In genomic region chr7:150378853-150379589, GRCh38 we compare ENCODE assay signal across 8 cellular contexts. TPM values are rescaled to one million over a fixed set of nuclear protein-coding genes. Genes with fewer than 3 reads are reported as not detected.
DNase-seq lines count a peak whose midpoint lies in the region; ATAC-seq, FAIRE-seq and TF ChIP-seq lines count a peak whose summit lies in the region.

TSS of gene ZNF775 (plus strand) at chr7:150379330. CDS start at chr7:150388471, 9,141 bp downstream.

- H3K4me1 ChIP-seq in adipocyte (ENCODE audit: control insufficient read depth, insufficient read depth, low read length) (peaks cover 13% of the 10 kb centered on the region), trophoblast cell (ENCODE audit: control insufficient read depth in 1 of 2, insufficient read depth in 2 of 2, low read length in 2 of 2) (peaks cover 30 to 42% of the 10 kb centered on the region in 2 experiments), tibial nerve (peaks cover 0 to 72% (median 26%) of the 10 kb centered on the region in 4 donors)

- H2AFZ ChIP-seq in trophoblast cell (ENCODE audit: insufficient read depth, low read length, poor library complexity) = peak within 1 kb of the TSS; percentile 80

- H3K18ac ChIP-seq in trophoblast cell (ENCODE audit: low read length) = peak within 1 kb of the TSS; percentile 99

- peak within 1 kb of the TSS; percentile 97 for H2AK5ac ChIP-seq in trophoblast cell (ENCODE audit: low read length)

- peak in 1 of 2 donors; percentile 87 for TF ChIP-seq EP300 in tibial nerve (IDR thresholded peaks at IDR 0.05)

- peak within 1 kb of the TSS; percentile 96 for H3K27ac ChIP-seq in trophoblast cell (ENCODE audit: low read depth, low read length)
- peak within 1 kb of the TSS; percentile 82 to 97 (median 89) for H3K27ac ChIP-seq in tibial nerve

- H3K27me3 ChIP-seq in adipocyte (replicated peaks; ENCODE audit: control insufficient read depth, insufficient read depth, low read length) (no peaks in the 10 kb centered on the region), trophoblast cell (ENCODE audit: insufficient read depth, low read length) (no peaks in the 10 kb centered on the region), tibial nerve (no peaks in the 10 kb centered on the region)

- peak; percentile 99 for DNase-seq in GM12892 (ENCODE audit: insufficient read length)
- peak; percentile 93 for DNase-seq in NCI-H1436 (lab: John Stamatoyannopoulos, UW)
- peak; percentile 79 to 87 for DNase-seq in SW 1271 (lab: John Stamatoyannopoulos, UW)
- peak; percentile 98 for DNase-seq in adipocyte (ENCODE audit: low read depth)
- DNase-seq in cardiac septum (ENCODE audit: low spot score) = peak; percentile 98
- DNase-seq in trophoblast cell = peak; percentile 97 to 98
- peak; percentile 88 to 93 for DNase-seq in tibial nerve (ENCODE audit: low spot score in 2 of 2)

- peak within 1 kb of the TSS; percentile 99 for H4K91ac ChIP-seq in trophoblast cell (ENCODE audit: low read depth, low read length)

- WGBS in trophoblast cell (ENCODE audit: extremely low coverage, insufficient coverage, insufficient read length) = no CpG with 5 or more reads among the region's 79 CpGs
- WGBS in tibial nerve, 2 donors = 0 to 1% methylated on average over 41 to 69 of the region's 79 CpGs

- TF ChIP-seq CTCF in tibial nerve (IDR thresholded peaks at IDR 0.05) = peak in 2 of 5 experiments; percentile 9 to 59

- no peak within 1 kb of the TSS for H3K23ac ChIP-seq in trophoblast cell (ENCODE audit: low read length)

- peak within 1 kb of the TSS; percentile 74 for H2BK12ac ChIP-seq in trophoblast cell (ENCODE audit: low read length)

- H3K79me2 ChIP-seq in trophoblast cell (ENCODE audit: control insufficient read depth, insufficient read depth, low read length, poor library complexity) = peaks cover 20% of the 10 kb centered on the region

- peak within 1 kb of the TSS; percentile 88 for H4K12ac ChIP-seq in trophoblast cell (ENCODE audit: low read depth, low read length)

- H3K4me2 ChIP-seq in trophoblast cell (ENCODE audit: low read length) = peak within 1 kb of the TSS; percentile 74

- peak within 1 kb of the TSS; percentile 96 for H3K4ac ChIP-seq in trophoblast cell (ENCODE audit: low read depth, low read length)

- H2BK120ac ChIP-seq in trophoblast cell (ENCODE audit: insufficient read depth, low read length, poor library complexity) = peak within 1 kb of the TSS; percentile 96

- peak within 1 kb of the TSS; percentile 98 for H3K14ac ChIP-seq in trophoblast cell (ENCODE audit: low read length)

- intact Hi-C loops in cardiac septum (cut with DNase I) = no loop called here

- peak; percentile 90 for FAIRE-seq in GM12892 (lab: Jason Lieb, UNC)

- H3K36me3 ChIP-seq in adipocyte (ENCODE audit: control insufficient read depth, insufficient read depth, low read length, severe bottlenecking) (peaks cover 4% of the 10 kb centered on the region), trophoblast cell (ENCODE audit: control insufficient read depth in 1 of 2, insufficient read depth in 2 of 2, low read length in 2 of 2) (peaks cover 3 to 5% of the 10 kb centered on the region in 2 experiments), tibial nerve (peaks cover 0 to 15% (median 0%) of the 10 kb centered on the region in 3 donors)

- H3K79me1 ChIP-seq in trophoblast cell (ENCODE audit: low read length) = peaks cover 34% of the 10 kb centered on the region

- H4K8ac ChIP-seq in trophoblast cell (ENCODE audit: low read depth, low read length) = peak within 1 kb of the TSS; percentile 92

- H3K4me3 ChIP-seq in adipocyte (ENCODE audit: low read length) = peak within 1 kb of the TSS; percentile 86
- peak within 1 kb of the TSS; percentile 87 for H3K4me3 ChIP-seq in trophoblast cell (ENCODE audit: low read depth, low read length)
- peak within 1 kb of the TSS; percentile 78 to 99 (median 88) for H3K4me3 ChIP-seq in tibial nerve

- TF ChIP-seq POLR2A in GM12892 (IDR thresholded peaks at IDR 0.05; ENCODE audit: low read depth, low read length) (peak; percentile 95), tibial nerve (IDR thresholded peaks at IDR 0.05) (peak; percentile 39 to 81)

- H3K9ac ChIP-seq in adipocyte (ENCODE audit: low read length) (peak within 1 kb of the TSS; percentile 99), trophoblast cell (ENCODE audit: low read length) (peak within 1 kb of the TSS; percentile 89)

- H3K9me3 ChIP-seq in adipocyte (ENCODE audit: control insufficient read depth, low read length) = no peaks in the 10 kb centered on the region
- peaks cover 2% of the 10 kb centered on the region for H3K9me3 ChIP-seq in trophoblast cell (ENCODE audit: insufficient read depth, low read depth, low read length)
- H3K9me3 ChIP-seq in tibial nerve = no peaks in the 10 kb centered on the region

- H2BK5ac ChIP-seq in trophoblast cell (ENCODE audit: low read depth, low read length, poor library complexity) = peak within 1 kb of the TSS; percentile 94

- ATAC-seq in HG02798 (IDR thresholded peaks at IDR 0.05; ENCODE audit: poor library complexity, unreplicated experiment) = peak; percentile 80

RNA-seq across cellular contexts. Expression of gene ZNF775, which starts in this region (rescaled TPM):
- polyA plus RNA-seq in GM12892 (2012; ENCODE audit: missing spikeins) = 4.2 TPM
- 3.4 TPM for total RNA-seq in cardiac septum
- polyA plus RNA-seq in trophoblast cell (2013) = 7.7 TPM in 2 replicates
- 10 to 100 TPM in 2 of 4 donors, 1 to 10 TPM in 2; 5.9 to 14.3 (median 11.6) TPM for total RNA-seq in tibial nerve

Comparison
In these comparisons a context has a peak if more than half of its experiments do, and no peak if none do; other contexts are left out.
1. Peak in every context shown above with its lines: DNase-seq, ATAC-seq, H3K4me3 ChIP-seq and H3K27ac ChIP-seq.